In the genomic region with DNA sequence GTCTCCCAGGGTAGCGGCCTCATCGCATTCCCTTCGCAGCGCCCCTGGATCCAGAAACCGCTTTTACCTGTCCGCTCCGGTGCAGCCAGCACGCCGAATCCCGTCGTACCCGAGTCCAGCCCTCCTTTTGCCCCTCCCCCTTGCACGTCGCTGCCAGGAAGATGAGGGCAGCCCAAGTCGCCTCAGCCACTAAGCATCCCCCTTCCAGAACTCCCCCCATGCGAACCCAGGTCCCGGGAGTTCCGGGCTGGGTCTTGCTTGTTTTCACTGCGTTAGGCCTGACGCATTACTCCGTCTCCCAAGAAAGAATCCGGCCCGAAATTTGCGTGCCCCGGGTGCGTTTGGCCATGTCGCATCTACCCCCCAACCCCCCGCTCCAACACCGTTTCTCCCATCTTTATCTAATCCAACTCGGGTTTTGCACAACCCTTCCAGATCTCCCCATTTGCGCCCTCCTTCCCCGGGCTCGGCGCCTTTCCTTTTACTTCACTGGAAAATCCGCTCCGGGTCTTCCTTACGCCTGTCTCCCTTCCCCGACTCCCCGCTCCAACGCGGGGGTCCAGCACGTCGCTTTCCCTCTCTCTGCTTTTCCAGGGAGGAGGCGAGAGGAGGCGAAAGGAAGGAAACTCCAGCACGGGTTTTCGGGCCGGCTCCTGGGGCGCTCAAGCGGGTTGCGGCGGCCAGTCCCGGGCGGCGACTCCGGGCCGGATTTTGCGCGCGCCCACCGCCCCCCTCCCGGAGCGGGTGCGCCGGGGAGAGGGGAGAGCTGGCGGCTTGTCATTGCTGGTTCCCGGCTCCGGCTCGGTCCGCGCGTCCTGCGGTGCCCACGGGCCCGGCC, we compare ENCODE assay signal across 1 cellular context.
A peak's percentile ranks its signal among the peaks of the same experiment; 100 is the strongest.
TF ChIP-seq lines count a peak whose summit lies in the region.

No MANE protein-coding gene starts in this region.

TF ChIP-seq in GM12878, 131 proteins besides CTCF, POLR2A, EP300 and RAD21 (continued from another document):
- TF ChIP-seq RELB (IDR thresholded peaks at IDR 0.05; ENCODE audit: low read depth) (peak; percentile 91), E4F1 (IDR thresholded peaks at IDR 0.05; ENCODE audit: borderline replicate concordance, partially characterized antibody) (peak; percentile 56), ZBTB40 (IDR thresholded peaks at IDR 0.05; ENCODE audit: borderline replicate concordance) (peak; percentile 50; the same call in 1 of the 2 replicates), ZSCAN29 (IDR thresholded peaks at IDR 0.05) (peak; percentile 90), RB1 (IDR thresholded peaks at IDR 0.05; ENCODE audit: borderline replicate concordance) (peak; percentile 45; the same call in 1 of the 2 replicates), NKRF (conservative IDR thresholded peaks at IDR 0.05) (0 out of 2 replicates have a peak, but pooled peaks have one; percentile 45), PML (IDR thresholded peaks at IDR 0.05; ENCODE audit: low read length) (peak; percentile 23; the same call in 1 of the 2 replicates), RELA (IDR thresholded peaks at IDR 0.05; ENCODE audit: borderline replicate concordance, partially characterized antibody) (peak; percentile 29), DPF2 (IDR thresholded peaks at IDR 0.05) (peak; percentile 48; the same call in 1 of the 2 replicates), NBN (IDR thresholded peaks at IDR 0.05) (0 out of 2 replicates have a peak, but pooled peaks have one; percentile 71), BHLHE40 (IDR thresholded peaks at IDR 0.05; ENCODE audit: borderline replicate concordance in 1 of 2, low read depth in 2 of 2, low read length in 1 of 2) (0 out of 4 replicates have a peak, but pooled peaks of 1 of the 2 experiments have one; percentile 3), SP1 (IDR thresholded peaks at IDR 0.05; ENCODE audit: low read depth, low read length) (peak; percentile 92), MEF2B (IDR thresholded peaks at IDR 0.05; ENCODE audit: partially characterized antibody, poor library complexity, severe bottlenecking) (peak; percentile 12), ATF7 (IDR thresholded peaks at IDR 0.05; ENCODE audit: low read depth) (peak; percentile 18; the same call in 1 of the 2 replicates)
- TF ChIP-seq, protein P1, sequence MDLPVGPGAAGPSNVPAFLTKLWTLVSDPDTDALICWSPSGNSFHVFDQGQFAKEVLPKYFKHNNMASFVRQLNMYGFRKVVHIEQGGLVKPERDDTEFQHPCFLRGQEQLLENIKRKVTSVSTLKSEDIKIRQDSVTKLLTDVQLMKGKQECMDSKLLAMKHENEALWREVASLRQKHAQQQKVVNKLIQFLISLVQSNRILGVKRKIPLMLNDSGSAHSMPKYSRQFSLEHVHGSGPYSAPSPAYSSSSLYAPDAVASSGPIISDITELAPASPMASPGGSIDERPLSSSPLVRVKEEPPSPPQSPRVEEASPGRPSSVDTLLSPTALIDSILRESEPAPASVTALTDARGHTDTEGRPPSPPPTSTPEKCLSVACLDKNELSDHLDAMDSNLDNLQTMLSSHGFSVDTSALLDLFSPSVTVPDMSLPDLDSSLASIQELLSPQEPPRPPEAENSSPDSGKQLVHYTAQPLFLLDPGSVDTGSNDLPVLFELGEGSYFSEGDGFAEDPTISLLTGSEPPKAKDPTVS (IDR thresholded peaks at IDR 0.05; ENCODE audit: low read depth, low read length): 0 out of 2 replicates have a peak, but pooled peaks have one; percentile 17
